8 cellular contexts compared by ENCODE assay signal in genomic region chr2:156333274-156333950, GRCh38. TPM values are rescaled to one million over a fixed set of nuclear protein-coding genes. Genes with fewer than 3 reads are reported as not detected.
DNase-seq lines count a peak whose midpoint lies in the region; ATAC-seq and TF ChIP-seq lines count a peak whose summit lies in the region.

No MANE protein-coding gene starts in this region.

- peak; percentile 24 for ATAC-seq in left lobe of liver

- H3K4me3 ChIP-seq in astrocyte of the spinal cord (ENCODE audit: low read depth, low read length) (peak overlapping the region; percentile 77), subcutaneous abdominal adipose tissue (ENCODE audit: low read depth in 1 of 5, low read length in 5 of 5) (peak overlapping the region; percentile 75 to 96 (median 90))

- no peaks in the 10 kb centered on the region; a peak in 1 of 5 replicates for H3K9me3 Mint-ChIP-seq in H9

- no peak overlapping the region for H2BK15ac ChIP-seq in H9 (ENCODE audit: low read depth, low read length)

- no peaks in the 10 kb centered on the region for H3K79me2 ChIP-seq in H9 (ENCODE audit: insufficient read depth, low read length)

- DNase-seq in NCI-H446 treated with DMSO at 0.1 percent for 48 hours (lab: John Stamatoyannopoulos, UW) (peak; percentile 23), NCI-H446 (lab: John Stamatoyannopoulos, UW) (no peak), H9 (no peak), NCI-H460 (ENCODE audit: extremely low read depth, low read depth) (peak; percentile 65), astrocyte of the spinal cord (ENCODE audit: low read depth, low spot score) (peak; percentile 50), left lobe of liver (ENCODE audit: low spot score) (peak; percentile 67), A172 (ENCODE audit: low spot score) (no peak)

- H4K20me1 ChIP-seq in H9 (ENCODE audit: control insufficient read depth, insufficient read depth, insufficient read length): no peaks in the 10 kb centered on the region

- peak overlapping the region; percentile 87 to 93 for H3K4me3 Mint-ChIP-seq in H9

- no peak overlapping the region for H4K8ac ChIP-seq in H9 (replicated peaks; ENCODE audit: insufficient read length, low read depth, low read length)

- H3K4me1 ChIP-seq in H9 (ENCODE audit: insufficient read depth, low read length): no peaks in the 10 kb centered on the region; the same call in 1 of the 2 replicates
- peaks cover 2 to 35% (median 26%) of the 10 kb centered on the region in 5 donors for H3K4me1 ChIP-seq in subcutaneous abdominal adipose tissue (ENCODE audit: control insufficient read depth in 5 of 5, insufficient read depth in 5 of 5, low read length in 5 of 5)

- no peak overlapping the region for H2AFZ ChIP-seq in H9 (ENCODE audit: low read length)

- H3K4ac ChIP-seq in H9 (ENCODE audit: low read depth, low read length): no peak overlapping the region

- peaks cover 0 to 5% (median 0%) of the 10 kb centered on the region in 3 experiments; a peak in 3 of 7 replicates for H3K36me3 Mint-ChIP-seq in H9 (ENCODE audit: insufficient read depth in 1 of 3, low read depth in 3 of 3)

- H3K27ac ChIP-seq in H9 (ENCODE audit: insufficient read length, low read depth, low read length): no peak overlapping the region
- peak overlapping the region; percentile 99 for H3K27ac ChIP-seq in subcutaneous abdominal adipose tissue (ENCODE audit: low read depth, low read length)

- H4K91ac ChIP-seq in H9 (ENCODE audit: insufficient read length, low read depth, low read length): no peak overlapping the region

- H3K36me3 ChIP-seq in subcutaneous abdominal adipose tissue (ENCODE audit: control insufficient read depth in 5 of 5, insufficient read depth in 5 of 5, low read length in 5 of 5): peaks cover 0 to 6% (median 0%) of the 10 kb centered on the region in 5 donors

- H3T11ph ChIP-seq in H9 (ENCODE audit: low read length): no peak overlapping the region

- H3K14ac ChIP-seq in H9 (ENCODE audit: insufficient read depth, low read length): no peak overlapping the region

- H3K27ac Mint-ChIP-seq in H9: peak overlapping the region; percentile 65 to 97 (median 77); a peak in 3 of 7 replicates

- H3K4me1 Mint-ChIP-seq in H9: peaks cover 21 to 35% of the 10 kb centered on the region in 2 experiments

- H2BK12ac ChIP-seq in H9 (ENCODE audit: insufficient read length, low read depth, low read length): no peak overlapping the region

- H3K9me3 ChIP-seq in H9 (ENCODE audit: control insufficient read depth, low read depth, low read length): no peaks in the 10 kb centered on the region
- H3K9me3 ChIP-seq in subcutaneous abdominal adipose tissue (ENCODE audit: control insufficient read depth in 5 of 5, low read length in 5 of 5): no peaks in the 10 kb centered on the region

- no peak overlapping the region for H3K23ac ChIP-seq in H9 (ENCODE audit: insufficient read length, low read depth, low read length)

- no peak overlapping the region for H3K18ac ChIP-seq in H9 (ENCODE audit: insufficient read length, low read depth, low read length)

- TF ChIP-seq CTCF in H9 (conservative IDR thresholded peaks at IDR 0.05): no peak
- no peak for TF ChIP-seq CTCF in astrocyte of the spinal cord (IDR thresholded peaks at IDR 0.05; ENCODE audit: low read depth, low read length)

- H2BK120ac ChIP-seq in H9 (ENCODE audit: low read depth, low read length, poor library complexity, severe bottlenecking): no peak overlapping the region

- H3K27me3 ChIP-seq in H9 (ENCODE audit: insufficient read depth, low read length) (peaks cover 34% of the 10 kb centered on the region), subcutaneous abdominal adipose tissue (ENCODE audit: control insufficient read depth in 5 of 5, insufficient read depth in 4 of 5, low read length in 5 of 5) (peaks cover 0 to 6% (median 0%) of the 10 kb centered on the region in 5 donors)

- peaks cover 37% of the 10 kb centered on the region for H3K23me2 ChIP-seq in H9 (ENCODE audit: insufficient read length, low read depth, low read length, poor library complexity, severe bottlenecking)

- no peak overlapping the region for H3K56ac ChIP-seq in H9 (ENCODE audit: insufficient read length, low read depth, low read length)

- in situ Hi-C loops in astrocyte of the spinal cord (cut with HindIII; ENCODE audit: low sequenced_read_pairs): loop anchor here (25.0 kb wide), 1 partner anchor 204 kb away; no protein-coding TSS in a partner anchor

- H4K5ac ChIP-seq in H9 (ENCODE audit: insufficient read length, low read depth, low read length): no peak overlapping the region

- H2AK5ac ChIP-seq in H9 (ENCODE audit: insufficient read length, low read length): no peak overlapping the region

- no peaks in the 10 kb centered on the region for H3K79me1 ChIP-seq in H9 (ENCODE audit: insufficient read depth, low read depth, low read length, poor library complexity, severe bottlenecking)

- no peak overlapping the region for H2BK20ac ChIP-seq in H9 (ENCODE audit: low read depth, low read length, poor library complexity, severe bottlenecking)

- peaks cover 37% of the 10 kb centered on the region for H3K27me3 Mint-ChIP-seq in H9 (ENCODE audit: low read depth)

- no peak overlapping the region for H2BK5ac ChIP-seq in H9 (ENCODE audit: insufficient read length, low read length)

- WGBS in H9 (ENCODE audit: extremely low coverage, insufficient read length, low lambda C conversion rate): no CpG with 5 or more reads among the region's 28 CpGs

- H3K9ac ChIP-seq in H9 (ENCODE audit: extremely low read depth, insufficient read length, low read length) (peak overlapping the region; percentile 1), subcutaneous abdominal adipose tissue (ENCODE audit: low read length in 5 of 5) (peak overlapping the region; percentile 69 to 93 (median 91))

- peak overlapping the region; percentile 98 for H3K4me2 ChIP-seq in H9 (ENCODE audit: insufficient read depth, insufficient read length, low read length)

RNA-seq across cellular contexts. Expression of gene NR4A2, which starts 0.9 kb away (rescaled TPM):
- total RNA-seq in H9 (2021) (1.5 and 2.0 TPM in 2 replicates), left lobe of liver (0.91 TPM)
- total RNA-seq in NCI-H460 (2014; rRNA removed; shearing (Covaris generic)): 4.8 and 5.7 TPM in 2 replicates
- 7.2 and 9.4 TPM in 2 replicates for polyA plus RNA-seq in NCI-H460 (2014; cell fraction: nucleus; rRNA removed)
- 0.10 TPM in 2 replicates for total RNA-seq in A172 (2014; rRNA removed; shearing (Covaris generic))

Comparison
In these comparisons a context has a peak if more than half of its experiments do, and no peak if none do; other contexts are left out.
1. DNase-seq: peak in NCI-H446 treated with DMSO at 0.1 percent for 48 hours (single experiment), NCI-H460 (single experiment), astrocyte of the spinal cord (single experiment) and left lobe of liver (single experiment); none in NCI-H446 (0 of 2), H9 (single experiment) and A172 (single experiment).